8 cellular contexts compared by ENCODE assay signal in the genomic region with DNA sequence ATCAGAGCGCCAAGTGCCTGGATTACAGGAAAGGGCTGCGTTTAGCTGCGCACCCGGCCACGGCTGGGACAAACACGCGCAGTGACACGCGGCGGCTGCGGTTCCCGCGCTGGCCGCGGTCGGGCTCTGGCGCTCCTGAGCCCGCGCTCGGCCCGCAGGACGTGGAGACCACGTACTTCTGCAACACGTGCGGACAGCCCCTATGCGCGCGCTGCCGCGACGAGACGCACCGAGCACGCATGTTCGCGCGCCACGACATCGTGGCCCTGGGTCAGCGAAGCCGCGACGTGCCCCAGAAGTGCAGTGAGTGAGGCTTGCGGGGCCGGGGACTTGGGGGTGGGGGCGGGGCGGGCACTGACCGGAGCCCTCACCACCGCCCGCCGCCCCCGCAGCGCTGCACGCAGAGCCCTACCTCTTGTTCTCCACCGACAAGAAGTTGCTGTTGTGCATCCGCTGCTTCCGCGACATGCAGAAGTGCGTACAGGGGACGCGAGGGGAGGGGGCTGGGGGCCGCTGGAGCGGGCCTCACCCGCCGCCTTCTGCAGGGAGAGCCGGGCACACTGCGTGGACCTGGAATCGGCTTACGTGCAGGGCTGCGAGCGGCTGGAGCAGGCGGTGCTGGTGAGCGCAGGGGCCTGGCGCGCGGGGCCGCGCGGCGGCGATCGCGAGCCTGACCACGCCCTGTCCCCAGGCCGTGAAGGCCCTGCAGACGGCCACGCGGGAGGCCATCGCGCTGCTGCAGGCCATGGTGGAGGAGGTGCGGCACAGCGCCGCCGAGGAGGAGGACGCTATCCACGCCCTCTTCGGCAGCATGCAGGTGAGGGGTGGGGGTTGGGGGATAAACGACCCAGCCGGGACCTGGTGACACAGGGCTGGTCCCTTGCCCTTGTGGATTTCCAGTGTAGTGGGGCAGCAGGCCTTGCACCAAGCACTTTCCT. TPM values are rescaled to one million over a fixed set of nuclear protein-coding genes. Genes with fewer than 3 reads are reported as not detected.
A peak's percentile ranks its signal among the peaks of the same experiment; 100 is the strongest.
DNase-seq lines count a peak whose midpoint lies in the region; ATAC-seq and TF ChIP-seq lines count a peak whose summit lies in the region.

No MANE protein-coding gene starts in this region.

- POLR2A ChIA-PET in naive thymus-derived CD8-positive, alpha-beta T cell (lab: Charles Lee): interaction anchor here (0.7 to 1.0 kb wide), 3 partner anchors 8 to 80 kb away, joined by 3 to 5 read pairs (median 4); no protein-coding TSS in a partner anchor

- H3K4me3 ChIP-seq in epithelial cell of esophagus (ENCODE audit: low read length): peak overlapping the region; percentile 25

- H3K27me3 Mint-ChIP-seq in naive thymus-derived CD8-positive, alpha-beta T cell: peaks cover 6 to 54% (median 20%) of the 10 kb centered on the region in 5 donors

- peak; percentile 57 for TF ChIP-seq CTCF in 22Rv1 (IDR thresholded peaks at IDR 0.05)
- peak; percentile 29 for TF ChIP-seq CTCF in epithelial cell of esophagus (IDR thresholded peaks at IDR 0.05; ENCODE audit: insufficient read depth, low read depth, low read length, missing control alignments)

- no peak overlapping the region for H3K27ac Mint-ChIP-seq in naive thymus-derived CD8-positive, alpha-beta T cell

- H3K27ac ChIP-seq in 22Rv1: peak overlapping the region; percentile 61

- H3K4me3 Mint-ChIP-seq in naive thymus-derived CD8-positive, alpha-beta T cell: peak overlapping the region in 8 of 10 donors; percentile 24 to 58 (median 52)

- peak; percentile 36 for ATAC-seq in GM19397 (IDR thresholded peaks at IDR 0.05; ENCODE audit: unreplicated experiment)
- ATAC-seq in naive thymus-derived CD8-positive, alpha-beta T cell: peak; percentile 21 to 34
- ATAC-seq in GM18907 (IDR thresholded peaks at IDR 0.05; ENCODE audit: unreplicated experiment): no peak

- no peaks in the 10 kb centered on the region for H3K36me3 Mint-ChIP-seq in naive thymus-derived CD8-positive, alpha-beta T cell

- DNase-seq in T1000 (lab: John Stamatoyannopoulos, UW): peak; percentile 45
- DNase-seq in epithelial cell of esophagus (ENCODE audit: low read depth): peak; percentile 33
- no peak for DNase-seq in naive thymus-derived CD8-positive, alpha-beta T cell
- DNase-seq in NK-92 treated with Interleukin-12 subunit alpha and Interleukin-12 subunit beta, amount 100 ng/mL, for 24 hours (lab: John Stamatoyannopoulos, UW): no peak
- no peak for DNase-seq in DMS79 (lab: John Stamatoyannopoulos, UW)

- H3K9me3 Mint-ChIP-seq in naive thymus-derived CD8-positive, alpha-beta T cell: no peaks in the 10 kb centered on the region

- H3K4me1 Mint-ChIP-seq in naive thymus-derived CD8-positive, alpha-beta T cell: peaks cover 0 to 20% (median 10%) of the 10 kb centered on the region in 4 donors

RNA-seq across cellular contexts. Expression of a gene that starts 3.1 kb away (rescaled TPM):
- under 1 TPM; 0.36 to 0.47 TPM for total RNA-seq in naive thymus-derived CD8-positive, alpha-beta T cell
- not detected for polyA plus RNA-seq in naive thymus-derived CD8-positive, alpha-beta T cell

RNA-seq across cellular contexts. Expression of a gene that starts 9.6 kb away (rescaled TPM):
- total RNA-seq in naive thymus-derived CD8-positive, alpha-beta T cell: 100 to 1,000 TPM; 577 to 597 TPM
- 100 to 1,000 TPM; 291 to 370 (median 306) TPM for polyA plus RNA-seq in naive thymus-derived CD8-positive, alpha-beta T cell

RNA-seq across cellular contexts. Expression of a gene that starts 26.8 kb away (rescaled TPM):
- 10 to 100 TPM; 12.9 to 16.3 TPM for total RNA-seq in naive thymus-derived CD8-positive, alpha-beta T cell
- polyA plus RNA-seq in naive thymus-derived CD8-positive, alpha-beta T cell: 10 to 100 TPM; 13.0 to 15.6 (median 14.1) TPM

RNA-seq across cellular contexts. Expression of a gene that starts 28.9 kb away (rescaled TPM):
- total RNA-seq in naive thymus-derived CD8-positive, alpha-beta T cell: under 1 TPM; 0.10 to 0.14 TPM
- under 1 TPM in 1 of 3 donors, not detected in 2; 0.06 TPM for polyA plus RNA-seq in naive thymus-derived CD8-positive, alpha-beta T cell

RNA-seq across cellular contexts. Expression of a gene that starts 35.0 kb away (rescaled TPM):
- total RNA-seq in naive thymus-derived CD8-positive, alpha-beta T cell: not detected
- not detected for polyA plus RNA-seq in naive thymus-derived CD8-positive, alpha-beta T cell

Comparison
In these comparisons a context has a peak if more than half of its experiments do, and no peak if none do; other contexts are left out.
1. DNase-seq: peak in T1000 (single experiment) and epithelial cell of esophagus (single experiment); none in naive thymus-derived CD8-positive, alpha-beta T cell (0 of 10), NK-92 treated with Interleukin-12 subunit alpha and Interleukin-12 subunit beta, amount 100 ng/mL, for 24 hours (single experiment) and DMS79 (single experiment).